In genomic region chr7:47968852-47969774, GRCh38 we compare ENCODE assay signal across 9 cellular contexts. TPM values are rescaled to one million over a fixed set of nuclear protein-coding genes. Genes with fewer than 3 reads are reported as not detected.
DNase-seq lines count a peak whose midpoint lies in the region; ATAC-seq and TF ChIP-seq lines count a peak whose summit lies in the region.
"Had no signal": no experiment of that assay in that cellular context is flagged by ENCODE, and none has a peak within 500 bp of the region (broad histone marks: within the 10 kb centered on the region; RNA-seq: fewer than 3 reads in every experiment).

No MANE protein-coding gene starts in this region.

- TF ChIP-seq CTCF in AG09319 (IDR thresholded peaks at IDR 0.05; ENCODE audit: low read depth, low read length) (peak; percentile 96), epithelial cell of esophagus (IDR thresholded peaks at IDR 0.05; ENCODE audit: insufficient read depth, low read depth, low read length, missing control alignments) (peak; percentile 95), thyroid gland (IDR thresholded peaks at IDR 0.05) (peak; percentile 39 to 71 (median 55))

- CTCF ChIA-PET in naive thymus-derived CD4-positive, alpha-beta T cell (lab: Charles Lee): interaction anchor here (0.5 to 1.2 kb wide), 5 partner anchors 17 to 141 kb away, joined by 3 read pairs; no protein-coding TSS in a partner anchor

- ATAC-seq in GM18505 (IDR thresholded peaks at IDR 0.05; ENCODE audit: unreplicated experiment) (peak; percentile 83), HG03135 (IDR thresholded peaks at IDR 0.05; ENCODE audit: unreplicated experiment) (peak; percentile 76)
- peak; percentile 67 for ATAC-seq in naive thymus-derived CD4-positive, alpha-beta T cell

- no peaks in the 10 kb centered on the region for H3K4me1 ChIP-seq in naive thymus-derived CD4-positive, alpha-beta T cell (ENCODE audit: control insufficient read depth in 2 of 2, insufficient read depth in 2 of 2, low read length in 2 of 2)
- H3K4me1 ChIP-seq in thyroid gland: no peaks in the 10 kb centered on the region

- no peaks in the 10 kb centered on the region for H3K27me3 Mint-ChIP-seq in naive thymus-derived CD4-positive, alpha-beta T cell

- WGBS in thyroid gland, 2 donors: 63 to 67% methylated on average over 5 of the region's 5 CpGs

- intact Hi-C loops in naive thymus-derived CD4-positive, alpha-beta T cell (cut with micrococcal nuclease): loop anchor here (1.0 kb wide), 2 partner anchors 24 to 141 kb away; no protein-coding TSS in a partner anchor
- intact Hi-C loops in thyroid gland (cut with DNase I): no loop called here

- POLR2A ChIA-PET in naive thymus-derived CD4-positive, alpha-beta T cell (lab: Charles Lee): interaction anchor here (0.6 to 1.5 kb wide), 4 partner anchors 9 to 20 kb away, joined by 3 read pairs; no protein-coding TSS in a partner anchor

- H3K9me3 Mint-ChIP-seq in naive thymus-derived CD4-positive, alpha-beta T cell: peaks cover 0 to 2% (median 0%) of the 10 kb centered on the region in 11 donors

- H3K4me1 Mint-ChIP-seq in naive thymus-derived CD4-positive, alpha-beta T cell: peaks cover 24 to 65% (median 37%) of the 10 kb centered on the region in 7 donors

- no peak overlapping the region for H3K27ac ChIP-seq in naive thymus-derived CD4-positive, alpha-beta T cell (ENCODE audit: low read depth, low read length)
- H3K27ac ChIP-seq in thyroid gland: peak overlapping the region in 1 of 3 donors; percentile 18

- H3K27ac Mint-ChIP-seq in naive thymus-derived CD4-positive, alpha-beta T cell: peak overlapping the region in 6 of 9 donors; percentile 25 to 64 (median 50)

- DNase-seq in AG09319 (ENCODE audit: extremely low read depth, low read depth): no peak
- DNase-seq in NCI-H524 (lab: John Stamatoyannopoulos, UW): peak; percentile 43 to 67
- DNase-seq in activated CD8-positive, alpha-beta memory T cell treated with anti-CD3 and anti-CD28 coated beads, Interleukin-2, amount 50 U/mL, for 24 hours (ENCODE audit: extremely low read depth): peak; percentile 20
- DNase-seq in epithelial cell of esophagus (ENCODE audit: low read depth): peak; percentile 62
- peak in 7 of 9 donors; percentile 34 to 49 (median 38) for DNase-seq in naive thymus-derived CD4-positive, alpha-beta T cell
- DNase-seq in thyroid gland: peak; percentile 47 to 53

- H3K4me3 ChIP-seq in epithelial cell of esophagus (ENCODE audit: low read length): no peak overlapping the region
- no peak overlapping the region for H3K4me3 ChIP-seq in naive thymus-derived CD4-positive, alpha-beta T cell (ENCODE audit: low read length)
- no peak overlapping the region for H3K4me3 ChIP-seq in thyroid gland (replicated peaks in 1 of 3)

- H3K27me3 ChIP-seq in naive thymus-derived CD4-positive, alpha-beta T cell (ENCODE audit: control insufficient read depth in 2 of 2, insufficient read depth in 2 of 2, low read length in 2 of 2): no peaks in the 10 kb centered on the region
- no peaks in the 10 kb centered on the region for H3K27me3 ChIP-seq in thyroid gland

- H3K9me3 ChIP-seq in naive thymus-derived CD4-positive, alpha-beta T cell (ENCODE audit: control insufficient read depth in 2 of 3, low read length in 3 of 3): no peaks in the 10 kb centered on the region
- H3K9me3 ChIP-seq in thyroid gland: no peaks in the 10 kb centered on the region

- TF ChIP-seq POLR2A in GM18505 (IDR thresholded peaks at IDR 0.05; ENCODE audit: borderline replicate concordance, extremely low read depth, insufficient read depth, insufficient read length) (no peak), thyroid gland (IDR thresholded peaks at IDR 0.05) (no peak)

- peaks cover 33 to 70% (median 38%) of the 10 kb centered on the region in 5 donors for H3K36me3 Mint-ChIP-seq in naive thymus-derived CD4-positive, alpha-beta T cell

- peaks cover 28 to 76% (median 38%) of the 10 kb centered on the region in 3 experiments for H3K36me3 ChIP-seq in naive thymus-derived CD4-positive, alpha-beta T cell (ENCODE audit: control insufficient read depth in 2 of 3, insufficient read depth in 3 of 3, low read length in 3 of 3)
- H3K36me3 ChIP-seq in thyroid gland: peaks cover 35 to 58% of the 10 kb centered on the region in 2 donors

- H3K4me3 Mint-ChIP-seq in naive thymus-derived CD4-positive, alpha-beta T cell: no peak overlapping the region

RNA-seq across cellular contexts. Expression of gene HUS1, which starts 10.3 kb away (rescaled TPM):
- total RNA-seq in naive thymus-derived CD4-positive, alpha-beta T cell: 10 to 100 TPM; 39.2 to 84.0 (median 79.2) TPM
- polyA plus RNA-seq in naive thymus-derived CD4-positive, alpha-beta T cell: 10 to 100 TPM; 36.1 to 44.0 TPM
- 10 to 100 TPM; 32.1 to 83.8 (median 39.8) TPM for total RNA-seq in thyroid gland

RNA-seq across cellular contexts. Expression of gene PKD1L1, which starts 20.8 kb away (rescaled TPM):
- total RNA-seq in naive thymus-derived CD4-positive, alpha-beta T cell: 1 to 10 TPM in 2 of 5 experiments, under 1 TPM in 3; 0.07 to 1.5 (median 0.95) TPM
- under 1 TPM in 1 of 2 donors, not detected in 1; 0.08 TPM for polyA plus RNA-seq in naive thymus-derived CD4-positive, alpha-beta T cell
- total RNA-seq in thyroid gland: under 1 TPM; under 0.01 to 0.17 (median 0.14) TPM

RNA-seq across cellular contexts. Expression of gene SUN3, which starts 59.8 kb away (rescaled TPM):
- total RNA-seq in naive thymus-derived CD4-positive, alpha-beta T cell: 1 to 10 TPM in 1 of 5 experiments, under 1 TPM in 2, not detected in 2; 0.53 to 1.5 (median 0.84) TPM
- 1 to 10 TPM in 1 of 2 donors, not detected in 1; 2.7 TPM for polyA plus RNA-seq in naive thymus-derived CD4-positive, alpha-beta T cell
- total RNA-seq in thyroid gland: not detected
- total RNA-seq: temporal lobe had no signal
